Comparison of ENCODE assay signal across 1 cellular context in the genomic region with DNA sequence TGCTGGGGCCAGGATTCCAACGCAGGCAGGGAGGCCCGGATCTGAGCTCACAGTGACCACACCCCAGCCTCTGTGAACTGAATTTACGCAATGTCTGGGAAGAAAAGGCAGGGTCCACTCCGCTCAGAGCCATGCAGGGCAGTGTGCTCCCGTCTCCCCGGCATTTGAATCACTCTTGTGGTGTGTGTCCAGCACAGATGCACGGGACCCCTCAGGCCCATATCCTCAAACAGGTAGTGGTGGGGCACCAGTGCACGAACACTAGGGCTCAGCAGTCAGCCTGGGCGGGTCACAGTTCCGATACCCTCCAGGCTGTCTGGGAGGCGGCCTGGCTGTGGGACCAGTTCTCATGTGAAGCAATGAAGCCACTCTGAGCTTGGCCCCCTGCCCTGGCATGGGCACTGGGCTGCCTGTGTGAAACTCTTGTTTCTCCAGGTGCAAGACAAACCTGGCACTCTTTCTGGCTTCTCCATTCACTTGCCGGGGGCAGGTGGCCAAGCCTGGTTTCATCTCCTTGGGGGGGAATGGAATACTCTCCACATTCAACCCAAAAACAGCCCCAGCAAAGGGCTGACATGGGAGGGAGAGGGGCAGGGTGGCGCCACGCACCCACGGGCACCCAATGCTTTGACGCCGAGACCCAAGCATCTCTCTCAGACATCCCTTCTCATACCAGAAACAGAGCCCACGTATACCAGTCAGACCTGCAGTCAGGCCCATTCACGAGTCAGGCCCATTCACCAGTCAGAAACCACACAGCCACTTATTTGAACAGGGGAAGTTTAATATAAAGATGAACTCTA.
TF ChIP-seq lines count a peak whose summit lies in the region.

No MANE protein-coding gene starts in this region.

TF ChIP-seq in HepG2, 621 proteins besides CTCF, POLR2A, EP300 and RAD21 (continued from another document and continues in another):
- TF ChIP-seq ZNF784 (CRISPR knock-in tag; IDR thresholded peaks at IDR 0.05; ENCODE audit: borderline replicate concordance) (no peak), ZNF335 (CRISPR knock-in tag; IDR thresholded peaks at IDR 0.05) (peak; percentile 2; the same call in 1 of the 2 replicates), CBX1 (IDR thresholded peaks at IDR 0.05; ENCODE audit: low read depth) (no peak), NONO (IDR thresholded peaks at IDR 0.05) (no peak), NONO (CRISPR knock-in tag; conservative IDR thresholded peaks at IDR 0.05) (no peak), TP53 (CRISPR knock-in tag; conservative IDR thresholded peaks at IDR 0.05) (no peak), POLR2AphosphoS2 (IDR thresholded peaks at IDR 0.05; ENCODE audit: low read depth, low read length) (no peak), ZBTB7B (CRISPR knock-in tag; IDR thresholded peaks at IDR 0.05) (peak; percentile 44; the same call in 1 of the 2 replicates), MEF2D (CRISPR knock-in tag; IDR thresholded peaks at IDR 0.05) (no peak), NR3C1 (CRISPR knock-in tag; IDR thresholded peaks at IDR 0.05) (no peak), THAP8 (CRISPR knock-in tag; IDR thresholded peaks at IDR 0.05; ENCODE audit: borderline replicate concordance) (no peak), FIP1L1 (IDR thresholded peaks at IDR 0.05; ENCODE audit: borderline replicate concordance, insufficient read depth, low read depth, low read length) (no peak), ZNF816 (CRISPR knock-in tag; IDR thresholded peaks at IDR 0.05; ENCODE audit: borderline replicate concordance) (no peak), ZNF136 (CRISPR knock-in tag; IDR thresholded peaks at IDR 0.05; ENCODE audit: low read depth) (no peak), CBFB (CRISPR knock-in tag; IDR thresholded peaks at IDR 0.05) (no peak), ZNF263 (CRISPR knock-in tag; IDR thresholded peaks at IDR 0.05) (peak; percentile 54), FOXK1 (CRISPR knock-in tag; IDR thresholded peaks at IDR 0.05; ENCODE audit: borderline replicate concordance, low read depth) (no peak; the same call in 1 of the 2 replicates), ZNF609 (CRISPR knock-in tag; IDR thresholded peaks at IDR 0.05; ENCODE audit: borderline replicate concordance) (no peak), TFAP4 (IDR thresholded peaks at IDR 0.05; ENCODE audit: borderline replicate concordance, low read depth) (no peak), FOXC1 (CRISPR knock-in tag; IDR thresholded peaks at IDR 0.05; ENCODE audit: borderline replicate concordance) (no peak), IKZF4 (CRISPR knock-in tag; IDR thresholded peaks at IDR 0.05; ENCODE audit: borderline replicate concordance, low read depth, not compliant biosample characterization) (peak; percentile 36), FOXM1 (CRISPR knock-in tag; IDR thresholded peaks at IDR 0.05) (no peak), ZNF460 (CRISPR knock-in tag; IDR thresholded peaks at IDR 0.05; ENCODE audit: borderline replicate concordance) (no peak), TBL1XR1 (IDR thresholded peaks at IDR 0.05; ENCODE audit: borderline replicate concordance, low read length, partially characterized antibody) (no peak), RNF219 (CRISPR knock-in tag; IDR thresholded peaks at IDR 0.05) (no peak), ATRX (CRISPR knock-in tag; IDR thresholded peaks at IDR 0.05; ENCODE audit: borderline replicate concordance) (no peak), ZNF83 (CRISPR knock-in tag; IDR thresholded peaks at IDR 0.05; ENCODE audit: borderline replicate concordance) (no peak), ARID3A (IDR thresholded peaks at IDR 0.05; ENCODE audit: low read depth, low read length) (no peak), ZNF124 (CRISPR knock-in tag; IDR thresholded peaks at IDR 0.05) (no peak)
- TF ChIP-seq, protein P1, sequence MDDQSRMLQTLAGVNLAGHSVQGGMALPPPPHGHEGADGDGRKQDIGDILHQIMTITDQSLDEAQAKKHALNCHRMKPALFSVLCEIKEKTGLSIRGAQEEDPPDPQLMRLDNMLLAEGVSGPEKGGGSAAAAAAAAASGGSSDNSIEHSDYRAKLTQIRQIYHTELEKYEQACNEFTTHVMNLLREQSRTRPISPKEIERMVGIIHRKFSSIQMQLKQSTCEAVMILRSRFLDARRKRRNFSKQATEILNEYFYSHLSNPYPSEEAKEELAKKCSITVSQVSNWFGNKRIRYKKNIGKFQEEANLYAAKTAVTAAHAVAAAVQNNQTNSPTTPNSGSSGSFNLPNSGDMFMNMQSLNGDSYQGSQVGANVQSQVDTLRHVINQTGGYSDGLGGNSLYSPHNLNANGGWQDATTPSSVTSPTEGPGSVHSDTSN (CRISPR knock-in tag; IDR thresholded peaks at IDR 0.05; ENCODE audit: borderline replicate concordance) = no peak
- TF ChIP-seq, protein P2, sequence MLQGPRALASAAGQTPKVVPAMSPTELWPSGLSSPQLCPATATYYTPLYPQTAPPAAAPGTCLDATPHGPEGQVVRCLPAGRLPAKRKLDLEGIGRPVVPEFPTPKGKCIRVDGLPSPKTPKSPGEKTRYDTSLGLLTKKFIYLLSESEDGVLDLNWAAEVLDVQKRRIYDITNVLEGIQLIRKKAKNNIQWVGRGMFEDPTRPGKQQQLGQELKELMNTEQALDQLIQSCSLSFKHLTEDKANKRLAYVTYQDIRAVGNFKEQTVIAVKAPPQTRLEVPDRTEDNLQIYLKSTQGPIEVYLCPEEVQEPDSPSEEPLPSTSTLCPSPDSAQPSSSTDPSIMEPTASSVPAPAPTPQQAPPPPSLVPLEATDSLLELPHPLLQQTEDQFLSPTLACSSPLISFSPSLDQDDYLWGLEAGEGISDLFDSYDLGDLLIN (CRISPR knock-in tag; IDR thresholded peaks at IDR 0.05; ENCODE audit: borderline replicate concordance) = no peak
- TF ChIP-seq, protein P3, sequence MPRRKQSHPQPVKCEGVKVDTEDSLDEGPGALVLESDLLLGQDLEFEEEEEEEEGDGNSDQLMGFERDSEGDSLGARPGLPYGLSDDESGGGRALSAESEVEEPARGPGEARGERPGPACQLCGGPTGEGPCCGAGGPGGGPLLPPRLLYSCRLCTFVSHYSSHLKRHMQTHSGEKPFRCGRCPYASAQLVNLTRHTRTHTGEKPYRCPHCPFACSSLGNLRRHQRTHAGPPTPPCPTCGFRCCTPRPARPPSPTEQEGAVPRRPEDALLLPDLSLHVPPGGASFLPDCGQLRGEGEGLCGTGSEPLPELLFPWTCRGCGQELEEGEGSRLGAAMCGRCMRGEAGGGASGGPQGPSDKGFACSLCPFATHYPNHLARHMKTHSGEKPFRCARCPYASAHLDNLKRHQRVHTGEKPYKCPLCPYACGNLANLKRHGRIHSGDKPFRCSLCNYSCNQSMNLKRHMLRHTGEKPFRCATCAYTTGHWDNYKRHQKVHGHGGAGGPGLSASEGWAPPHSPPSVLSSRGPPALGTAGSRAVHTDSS (CRISPR knock-in tag; conservative IDR thresholded peaks at IDR 0.05) = no peak
- TF ChIP-seq, protein P4, sequence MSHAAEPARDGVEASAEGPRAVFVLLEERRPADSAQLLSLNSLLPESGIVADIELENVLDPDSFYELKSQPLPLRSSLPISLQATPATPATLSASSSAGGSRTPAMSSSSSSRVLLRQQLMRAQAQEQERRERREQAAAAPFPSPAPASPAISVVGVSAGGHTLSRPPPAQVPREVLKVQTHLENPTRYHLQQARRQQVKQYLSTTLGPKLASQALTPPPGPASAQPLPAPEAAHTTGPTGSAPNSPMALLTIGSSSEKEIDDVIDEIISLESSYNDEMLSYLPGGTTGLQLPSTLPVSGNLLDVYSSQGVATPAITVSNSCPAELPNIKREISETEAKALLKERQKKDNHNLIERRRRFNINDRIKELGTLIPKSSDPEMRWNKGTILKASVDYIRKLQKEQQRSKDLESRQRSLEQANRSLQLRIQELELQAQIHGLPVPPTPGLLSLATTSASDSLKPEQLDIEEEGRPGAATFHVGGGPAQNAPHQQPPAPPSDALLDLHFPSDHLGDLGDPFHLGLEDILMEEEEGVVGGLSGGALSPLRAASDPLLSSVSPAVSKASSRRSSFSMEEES (CRISPR knock-in tag; IDR thresholded peaks at IDR 0.05) = no peak
- TF ChIP-seq, protein P5, sequence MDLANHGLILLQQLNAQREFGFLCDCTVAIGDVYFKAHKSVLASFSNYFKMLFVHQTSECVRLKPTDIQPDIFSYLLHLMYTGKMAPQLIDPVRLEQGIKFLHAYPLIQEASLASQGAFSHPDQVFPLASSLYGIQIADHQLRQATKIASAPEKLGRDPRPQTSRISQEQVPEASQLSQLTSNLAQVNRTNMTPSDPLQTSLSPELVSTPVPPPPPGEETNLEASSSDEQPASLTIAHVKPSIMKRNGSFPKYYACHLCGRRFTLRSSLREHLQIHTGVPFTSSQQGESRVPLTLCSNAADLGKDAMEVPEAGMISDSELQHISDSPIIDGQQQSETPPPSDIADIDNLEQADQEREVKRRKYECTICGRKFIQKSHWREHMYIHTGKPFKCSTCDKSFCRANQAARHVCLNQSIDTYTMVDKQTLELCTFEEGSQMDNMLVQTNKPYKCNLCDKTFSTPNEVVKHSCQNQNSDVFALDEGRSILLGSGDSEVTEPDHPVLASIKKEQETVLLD (CRISPR knock-in tag; IDR thresholded peaks at IDR 0.05; ENCODE audit: low read depth) = no peak
